Comparison of ENCODE assay signal across 9 cellular contexts in the genomic region with DNA sequence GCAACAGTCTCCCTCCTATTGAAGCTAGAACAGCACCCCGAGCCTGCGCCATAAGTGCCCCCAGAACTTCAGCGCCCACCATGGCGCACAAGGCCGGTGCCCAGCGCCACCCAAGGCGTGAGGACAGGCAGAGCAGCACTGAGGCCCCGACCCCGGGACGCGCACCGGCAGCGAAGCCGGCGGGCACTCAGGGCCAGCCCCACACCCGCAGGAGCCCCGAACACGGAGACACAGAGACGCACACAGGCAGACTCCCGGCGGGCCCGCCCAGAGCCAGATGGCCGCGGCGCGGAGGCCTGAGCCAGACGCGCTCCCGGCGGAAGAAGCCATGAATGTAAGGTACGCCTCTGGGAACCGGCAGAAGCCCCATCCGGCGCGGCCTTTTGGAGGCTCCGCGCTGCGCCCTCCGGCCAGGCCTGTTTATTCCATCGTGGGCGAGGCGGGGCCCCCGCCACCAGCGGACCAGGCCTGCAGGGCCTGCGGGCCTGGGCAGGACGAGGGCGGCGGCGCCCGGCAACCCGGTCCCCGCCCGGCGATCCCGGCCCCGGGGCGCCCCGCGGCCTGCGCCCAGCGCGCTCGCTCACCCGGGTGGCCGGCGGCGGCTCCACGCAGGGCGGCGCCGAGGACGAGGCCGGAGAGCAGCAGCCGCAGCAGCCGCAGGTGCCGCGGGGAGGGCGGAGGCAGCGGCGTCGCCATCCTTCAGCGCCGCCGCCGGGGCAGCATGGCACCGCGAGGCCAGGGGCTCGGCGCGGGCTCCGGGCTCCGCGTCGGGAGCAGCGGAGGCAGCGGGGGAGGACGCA. TPM values are rescaled to one million over a fixed set of nuclear protein-coding genes. Genes with fewer than 3 reads are reported as not detected.
DNase-seq lines count a peak whose midpoint lies in the region; ATAC-seq, FAIRE-seq and TF ChIP-seq lines count a peak whose summit lies in the region.
"Had no signal": no experiment of that assay in that cellular context is flagged by ENCODE, and none has a peak within 500 bp of the region (broad histone marks: within the 10 kb centered on the region; RNA-seq: fewer than 3 reads in every experiment).

No MANE protein-coding gene starts in this region.

- H3K9ac ChIP-seq in kidney (ENCODE audit: low read length in 2 of 2), result peak overlapping the region in 1 of 2 donors; percentile 29

- peaks cover 40% of the 10 kb centered on the region for H3K27me3 Mint-ChIP-seq in CD4-positive, CD25-positive, alpha-beta regulatory T cell

- no peak for FAIRE-seq in kidney (lab: Jason Lieb, UNC)

- ATAC-seq in CD4-positive, CD25-positive, alpha-beta regulatory T cell (ENCODE audit: low read depth in 2 of 2), result no peak
- peak; percentile 15 for ATAC-seq in body of pancreas
- no peak for ATAC-seq in HG03095 (IDR thresholded peaks at IDR 0.05; ENCODE audit: unreplicated experiment)
- no peak for ATAC-seq in HG03460 (IDR thresholded peaks at IDR 0.05; ENCODE audit: unreplicated experiment)

- TF ChIP-seq CTCF in body of pancreas (IDR thresholded peaks at IDR 0.05) (no peak), kidney (IDR thresholded peaks at IDR 0.05; ENCODE audit: borderline replicate concordance, extremely low read depth, insufficient read depth) (no peak)

- no peak for TF ChIP-seq POLR2A in body of pancreas (IDR thresholded peaks at IDR 0.05)

- intact Hi-C loops in body of pancreas (cut with DNase I) (no loop called here), kidney (cut with DNase I) (no loop called here)

- 3% methylated on average over 90 of the region's 97 CpGs; no CpG with 5 or more reads in 1 of the 2 donors for WGBS in body of pancreas, 2 donors

- peaks cover 29% of the 10 kb centered on the region for H3K4me1 ChIP-seq in CD4-positive, CD25-positive, alpha-beta regulatory T cell (ENCODE audit: control insufficient read depth, insufficient read depth, low read length, poor library complexity, severe bottlenecking)
- H3K4me1 ChIP-seq in body of pancreas (peaks cover 38% of the 10 kb centered on the region), kidney (ENCODE audit: control insufficient read depth in 1 of 2, insufficient read depth in 1 of 2, low read depth in 1 of 2, low read length in 2 of 2) (peaks cover 0 to 21% of the 10 kb centered on the region in 2 donors)

- no peaks in the 10 kb centered on the region for H3K36me3 ChIP-seq in CD4-positive, CD25-positive, alpha-beta regulatory T cell (ENCODE audit: control insufficient read depth, insufficient read depth, low read length)
- H3K36me3 ChIP-seq in body of pancreas (replicated peaks in 1 of 2; ENCODE audit: insufficient read depth in 1 of 2, low read depth in 2 of 2) (no peaks in the 10 kb centered on the region), kidney (ENCODE audit: control insufficient read depth in 1 of 2, insufficient read depth in 2 of 2, low read length in 2 of 2) (no peaks in the 10 kb centered on the region)

- no peaks in the 10 kb centered on the region for H3K36me3 Mint-ChIP-seq in CD4-positive, CD25-positive, alpha-beta regulatory T cell

- H3K9me3 ChIP-seq in CD4-positive, CD25-positive, alpha-beta regulatory T cell (ENCODE audit: control insufficient read depth in 2 of 2, low read length in 2 of 2), result no peaks in the 10 kb centered on the region
- no peaks in the 10 kb centered on the region for H3K9me3 ChIP-seq in body of pancreas
- H3K9me3 ChIP-seq in kidney (ENCODE audit: control insufficient read depth in 1 of 2, low read length in 2 of 2), result no peaks in the 10 kb centered on the region

- peaks cover 7% of the 10 kb centered on the region for H3K27me3 ChIP-seq in CD4-positive, CD25-positive, alpha-beta regulatory T cell (ENCODE audit: control insufficient read depth, insufficient read depth, low read length)
- no peaks in the 10 kb centered on the region for H3K27me3 ChIP-seq in body of pancreas

- peaks cover 0 to 2% (median 0%) of the 10 kb centered on the region in 7 donors for H3K9me3 Mint-ChIP-seq in CD4-positive, CD25-positive, alpha-beta regulatory T cell

- no peak overlapping the region for H3K27ac Mint-ChIP-seq in CD4-positive, CD25-positive, alpha-beta regulatory T cell

- H3K4me1 Mint-ChIP-seq in CD4-positive, CD25-positive, alpha-beta regulatory T cell, result peaks cover 0 to 21% (median 8%) of the 10 kb centered on the region in 4 donors

- DNase-seq in CD4-positive, CD25-positive, alpha-beta regulatory T cell, result peak in 1 of 3 donors; percentile 49
- DNase-seq in HuH-7 (ENCODE audit: low spot score), result peak; percentile 45
- DNase-seq in body of pancreas, result peak in 1 of 4 donors; percentile 50
- DNase-seq in kidney, result no peak
- DNase-seq in superior temporal gyrus (ENCODE audit: extremely low spot score), result peak; percentile 29
- DNase-seq in MV-4-11 (lab: John Stamatoyannopoulos, UW), result no peak

- no peak overlapping the region for H3K27ac ChIP-seq in CD4-positive, CD25-positive, alpha-beta regulatory T cell (ENCODE audit: insufficient read depth, low read length, poor library complexity, severe bottlenecking)
- peak overlapping the region in 3 of 4 donors; percentile 15 to 77 (median 54) for H3K27ac ChIP-seq in body of pancreas
- peak overlapping the region in 1 of 2 donors; percentile 5 for H3K27ac ChIP-seq in kidney (ENCODE audit: low read depth in 2 of 2, low read length in 2 of 2)

- no peak overlapping the region for H3K4me3 ChIP-seq in CD4-positive, CD25-positive, alpha-beta regulatory T cell (ENCODE audit: low read depth, low read length)
- H3K4me3 ChIP-seq in body of pancreas, result peak overlapping the region in 1 of 2 donors; percentile 17
- peak overlapping the region; percentile 43 to 48 for H3K4me3 ChIP-seq in kidney (ENCODE audit: low read length in 2 of 2)

- H3K4me3 Mint-ChIP-seq in CD4-positive, CD25-positive, alpha-beta regulatory T cell, result peak overlapping the region; percentile 66 to 84 (median 82)

RNA-seq across cellular contexts. Expression of gene NPDC1, which starts 0.5 kb away (rescaled TPM):
- 106 TPM for total RNA-seq in CD4-positive, CD25-positive, alpha-beta regulatory T cell
- 10 to 100 TPM in 2 of 4 donors, 1 to 10 TPM in 2; 4.2 to 15.3 (median 9.2) TPM for polyA plus RNA-seq in CD4-positive, CD25-positive, alpha-beta regulatory T cell
- 100 to 1,000 TPM in 1 of 2 donors, 10 to 100 TPM in 1; 72.1 to 105 TPM for total RNA-seq in body of pancreas
- 189 TPM for total RNA-seq in kidney
- 80.2 TPM for polyA plus RNA-seq in kidney (ENCODE audit: insufficient read depth, low read depth, low replicate concordance)

RNA-seq across cellular contexts. Expression of gene ENTPD2, which starts 8.4 kb away (rescaled TPM):
- total RNA-seq in CD4-positive, CD25-positive, alpha-beta regulatory T cell, result not detected
- polyA plus RNA-seq in CD4-positive, CD25-positive, alpha-beta regulatory T cell, result not detected
- 1 to 10 TPM; 1.3 to 1.6 TPM for total RNA-seq in body of pancreas
- total RNA-seq in kidney, result 9.3 TPM
- 5.5 TPM for polyA plus RNA-seq in kidney (ENCODE audit: insufficient read depth, low read depth, low replicate concordance)
- total RNA-seq: pulmonary artery endothelial cell had no signal

RNA-seq across cellular contexts. Expression of gene FUT7, which starts 13.6 kb away (rescaled TPM):
- 15.2 TPM for total RNA-seq in CD4-positive, CD25-positive, alpha-beta regulatory T cell
- polyA plus RNA-seq in CD4-positive, CD25-positive, alpha-beta regulatory T cell, result 10 to 100 TPM; 31.8 to 79.0 (median 42.9) TPM
- not detected for total RNA-seq in body of pancreas
- 0.60 TPM for total RNA-seq in kidney
- not detected for polyA plus RNA-seq in kidney (ENCODE audit: insufficient read depth, low read depth, low replicate concordance)
- total RNA-seq: pulmonary artery endothelial cell had no signal

RNA-seq across cellular contexts. Expression of gene ABCA2, which starts 17.5 kb away (rescaled TPM):
- total RNA-seq in CD4-positive, CD25-positive, alpha-beta regulatory T cell, result 135 TPM
- polyA plus RNA-seq in CD4-positive, CD25-positive, alpha-beta regulatory T cell, result 1 to 10 TPM; 3.8 to 4.5 (median 4.3) TPM
- total RNA-seq in body of pancreas (10 to 100 TPM; 28.7 to 29.6 TPM), kidney (72.1 TPM)
- polyA plus RNA-seq in kidney (ENCODE audit: insufficient read depth, low read depth, low replicate concordance), result 39.2 TPM

RNA-seq across cellular contexts. Expression of gene SAPCD2, which starts 24.9 kb away (rescaled TPM):
- total RNA-seq in CD4-positive, CD25-positive, alpha-beta regulatory T cell, result 1.2 TPM
- under 1 TPM; 0.09 to 0.62 (median 0.18) TPM for polyA plus RNA-seq in CD4-positive, CD25-positive, alpha-beta regulatory T cell
- under 1 TPM; 0.66 to 0.78 TPM for total RNA-seq in body of pancreas
- 2.3 TPM for total RNA-seq in kidney
- polyA plus RNA-seq in kidney (ENCODE audit: insufficient read depth, low read depth, low replicate concordance), result 1.7 TPM

Comparison
In these comparisons a context has a peak if more than half of its experiments do, and no peak if none do; other contexts are left out.
1. DNase-seq: peak in HuH-7 (single experiment) and superior temporal gyrus (single experiment); none in kidney (single experiment) and MV-4-11 (single experiment).
2. RNA of gene FUT7, which starts 13.6 kb away (total RNA-seq): 15.2 TPM in CD4-positive, CD25-positive, alpha-beta regulatory T cell (single experiment); 0.60 TPM in kidney (single experiment) and not detected in body of pancreas; every median in the first group is over 10 times any median in the second.